Comparison of ENCODE assay signal across 1 cellular context in the genomic region with DNA sequence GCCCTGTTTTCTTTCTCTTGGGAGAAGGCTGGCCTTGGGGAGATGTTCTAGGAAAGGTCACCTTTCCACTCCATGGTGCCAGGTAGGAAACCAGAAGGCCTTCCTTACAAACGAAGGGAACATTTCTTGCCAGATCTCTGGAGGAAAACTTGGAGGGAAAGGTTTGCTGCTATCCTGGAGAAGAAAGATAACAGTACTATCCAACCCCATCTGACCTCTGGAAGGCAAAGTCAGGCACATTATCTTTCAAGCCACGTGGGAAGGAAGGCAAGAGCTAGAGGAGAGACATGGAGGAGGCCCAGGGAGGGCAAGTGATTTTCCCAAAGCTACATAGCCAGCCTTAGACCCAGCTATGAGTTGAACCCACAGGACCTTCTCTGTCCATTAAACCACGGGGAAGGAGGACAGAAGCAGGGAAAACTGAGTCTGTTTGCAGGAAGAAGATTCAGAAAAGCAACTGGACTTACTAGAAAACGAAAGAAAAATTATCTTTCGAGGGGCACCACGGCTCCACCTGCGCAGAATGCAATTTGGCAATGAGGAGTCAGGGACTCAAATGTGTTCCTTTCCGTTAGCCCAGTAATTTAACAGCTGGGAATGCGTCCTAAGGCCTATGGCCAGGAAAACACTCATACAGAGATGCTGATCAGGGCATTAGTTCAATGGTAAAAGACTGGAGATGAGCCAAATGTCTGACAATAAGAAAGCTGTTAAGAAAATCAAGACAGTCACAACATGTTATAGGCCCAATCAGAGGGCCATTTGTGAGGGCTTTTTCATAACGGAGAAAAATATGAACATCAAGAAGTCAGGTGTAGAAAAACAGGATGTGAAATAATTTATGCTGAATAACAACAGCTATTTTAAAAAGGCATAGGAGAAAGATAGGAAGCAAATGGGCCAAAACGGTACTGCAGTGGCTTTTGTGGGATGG.
TF ChIP-seq lines count a peak whose summit lies in the region.

No MANE protein-coding gene starts in this region.

TF ChIP-seq in K562, 482 proteins besides CTCF, POLR2A, EP300 and RAD21 (continued from another document and continues in another):
- peak in 1 of 3 experiments; percentile 8; a peak in 1 of 6 replicates for TF ChIP-seq ZBTB11 (CRISPR knock-in tag; IDR thresholded peaks at IDR 0.05)
- TF ChIP-seq LEF1 (IDR thresholded peaks at IDR 0.05) = peak; percentile 81
- TF ChIP-seq MLLT1 (IDR thresholded peaks at IDR 0.05) = peak in 1 of 2 experiments; percentile 28; a peak in 1 of 4 replicates
- peak; percentile 47; the same call in 1 of the 2 replicates for TF ChIP-seq TEAD2 (tag; IDR thresholded peaks at IDR 0.05)
- TF ChIP-seq GATA2 (CRISPR knock-in tag; IDR thresholded peaks at IDR 0.05) = 0 out of 2 replicates have a peak, but pooled peaks have one; percentile 55
- TF ChIP-seq ZKSCAN1 (IDR thresholded peaks at IDR 0.05; ENCODE audit: low read depth, low read length) = no peak
- peak; percentile 88 for TF ChIP-seq ZFP36 (IDR thresholded peaks at IDR 0.05; ENCODE audit: low read depth, low read length, partially characterized antibody)
- TF ChIP-seq NFXL1 (CRISPR knock-in tag; IDR thresholded peaks at IDR 0.05) = no peak
- TF ChIP-seq, protein P1, sequence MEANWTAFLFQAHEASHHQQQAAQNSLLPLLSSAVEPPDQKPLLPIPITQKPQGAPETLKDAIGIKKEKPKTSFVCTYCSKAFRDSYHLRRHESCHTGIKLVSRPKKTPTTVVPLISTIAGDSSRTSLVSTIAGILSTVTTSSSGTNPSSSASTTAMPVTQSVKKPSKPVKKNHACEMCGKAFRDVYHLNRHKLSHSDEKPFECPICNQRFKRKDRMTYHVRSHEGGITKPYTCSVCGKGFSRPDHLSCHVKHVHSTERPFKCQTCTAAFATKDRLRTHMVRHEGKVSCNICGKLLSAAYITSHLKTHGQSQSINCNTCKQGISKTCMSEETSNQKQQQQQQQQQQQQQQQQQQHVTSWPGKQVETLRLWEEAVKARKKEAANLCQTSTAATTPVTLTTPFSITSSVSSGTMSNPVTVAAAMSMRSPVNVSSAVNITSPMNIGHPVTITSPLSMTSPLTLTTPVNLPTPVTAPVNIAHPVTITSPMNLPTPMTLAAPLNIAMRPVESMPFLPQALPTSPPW (CRISPR knock-in tag; IDR thresholded peaks at IDR 0.05) = peak; percentile 28; the same call in 1 of the 2 replicates
- no peak for TF ChIP-seq PHF8 (IDR thresholded peaks at IDR 0.05; ENCODE audit: borderline replicate concordance, low read length)
- TF ChIP-seq ZNF639 (CRISPR knock-in tag; conservative IDR thresholded peaks at IDR 0.05 in 1 of 2, IDR thresholded peaks at IDR 0.05 in 1 of 2) = peak in 1 of 2 experiments; percentile 61; a peak in 1 of 4 replicates
- no peak for TF ChIP-seq CUX1 (CRISPR knock-in tag; IDR thresholded peaks at IDR 0.05)
- no peak for TF ChIP-seq ZNF311 (CRISPR knock-in tag; IDR thresholded peaks at IDR 0.05)
- TF ChIP-seq ELF4 (CRISPR knock-in tag; IDR thresholded peaks at IDR 0.05) = 0 out of 2 replicates have a peak, but pooled peaks have one; percentile 14
- TF ChIP-seq, protein P2, sequence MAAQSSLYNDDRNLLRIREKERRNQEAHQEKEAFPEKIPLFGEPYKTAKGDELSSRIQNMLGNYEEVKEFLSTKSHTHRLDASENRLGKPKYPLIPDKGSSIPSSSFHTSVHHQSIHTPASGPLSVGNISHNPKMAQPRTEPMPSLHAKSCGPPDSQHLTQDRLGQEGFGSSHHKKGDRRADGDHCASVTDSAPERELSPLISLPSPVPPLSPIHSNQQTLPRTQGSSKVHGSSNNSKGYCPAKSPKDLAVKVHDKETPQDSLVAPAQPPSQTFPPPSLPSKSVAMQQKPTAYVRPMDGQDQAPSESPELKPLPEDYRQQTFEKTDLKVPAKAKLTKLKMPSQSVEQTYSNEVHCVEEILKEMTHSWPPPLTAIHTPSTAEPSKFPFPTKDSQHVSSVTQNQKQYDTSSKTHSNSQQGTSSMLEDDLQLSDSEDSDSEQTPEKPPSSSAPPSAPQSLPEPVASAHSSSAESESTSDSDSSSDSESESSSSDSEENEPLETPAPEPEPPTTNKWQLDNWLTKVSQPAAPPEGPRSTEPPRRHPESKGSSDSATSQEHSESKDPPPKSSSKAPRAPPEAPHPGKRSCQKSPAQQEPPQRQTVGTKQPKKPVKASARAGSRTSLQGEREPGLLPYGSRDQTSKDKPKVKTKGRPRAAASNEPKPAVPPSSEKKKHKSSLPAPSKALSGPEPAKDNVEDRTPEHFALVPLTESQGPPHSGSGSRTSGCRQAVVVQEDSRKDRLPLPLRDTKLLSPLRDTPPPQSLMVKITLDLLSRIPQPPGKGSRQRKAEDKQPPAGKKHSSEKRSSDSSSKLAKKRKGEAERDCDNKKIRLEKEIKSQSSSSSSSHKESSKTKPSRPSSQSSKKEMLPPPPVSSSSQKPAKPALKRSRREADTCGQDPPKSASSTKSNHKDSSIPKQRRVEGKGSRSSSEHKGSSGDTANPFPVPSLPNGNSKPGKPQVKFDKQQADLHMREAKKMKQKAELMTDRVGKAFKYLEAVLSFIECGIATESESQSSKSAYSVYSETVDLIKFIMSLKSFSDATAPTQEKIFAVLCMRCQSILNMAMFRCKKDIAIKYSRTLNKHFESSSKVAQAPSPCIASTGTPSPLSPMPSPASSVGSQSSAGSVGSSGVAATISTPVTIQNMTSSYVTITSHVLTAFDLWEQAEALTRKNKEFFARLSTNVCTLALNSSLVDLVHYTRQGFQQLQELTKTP (IDR thresholded peaks at IDR 0.05; ENCODE audit: low read depth in 1 of 2, partially characterized antibody in 2 of 2) = peak; percentile 27 to 69
- 0 out of 2 replicates have a peak, but pooled peaks have one; percentile 68 for TF ChIP-seq ZBTB9 (CRISPR knock-in tag; IDR thresholded peaks at IDR 0.05)
- TF ChIP-seq, protein P3, sequence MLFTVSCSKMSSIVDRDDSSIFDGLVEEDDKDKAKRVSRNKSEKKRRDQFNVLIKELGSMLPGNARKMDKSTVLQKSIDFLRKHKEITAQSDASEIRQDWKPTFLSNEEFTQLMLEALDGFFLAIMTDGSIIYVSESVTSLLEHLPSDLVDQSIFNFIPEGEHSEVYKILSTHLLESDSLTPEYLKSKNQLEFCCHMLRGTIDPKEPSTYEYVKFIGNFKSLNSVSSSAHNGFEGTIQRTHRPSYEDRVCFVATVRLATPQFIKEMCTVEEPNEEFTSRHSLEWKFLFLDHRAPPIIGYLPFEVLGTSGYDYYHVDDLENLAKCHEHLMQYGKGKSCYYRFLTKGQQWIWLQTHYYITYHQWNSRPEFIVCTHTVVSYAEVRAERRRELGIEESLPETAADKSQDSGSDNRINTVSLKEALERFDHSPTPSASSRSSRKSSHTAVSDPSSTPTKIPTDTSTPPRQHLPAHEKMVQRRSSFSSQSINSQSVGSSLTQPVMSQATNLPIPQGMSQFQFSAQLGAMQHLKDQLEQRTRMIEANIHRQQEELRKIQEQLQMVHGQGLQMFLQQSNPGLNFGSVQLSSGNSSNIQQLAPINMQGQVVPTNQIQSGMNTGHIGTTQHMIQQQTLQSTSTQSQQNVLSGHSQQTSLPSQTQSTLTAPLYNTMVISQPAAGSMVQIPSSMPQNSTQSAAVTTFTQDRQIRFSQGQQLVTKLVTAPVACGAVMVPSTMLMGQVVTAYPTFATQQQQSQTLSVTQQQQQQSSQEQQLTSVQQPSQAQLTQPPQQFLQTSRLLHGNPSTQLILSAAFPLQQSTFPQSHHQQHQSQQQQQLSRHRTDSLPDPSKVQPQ (CRISPR knock-in tag; IDR thresholded peaks at IDR 0.05; ENCODE audit: borderline replicate concordance) = no peak
- TF ChIP-seq, protein P4, sequence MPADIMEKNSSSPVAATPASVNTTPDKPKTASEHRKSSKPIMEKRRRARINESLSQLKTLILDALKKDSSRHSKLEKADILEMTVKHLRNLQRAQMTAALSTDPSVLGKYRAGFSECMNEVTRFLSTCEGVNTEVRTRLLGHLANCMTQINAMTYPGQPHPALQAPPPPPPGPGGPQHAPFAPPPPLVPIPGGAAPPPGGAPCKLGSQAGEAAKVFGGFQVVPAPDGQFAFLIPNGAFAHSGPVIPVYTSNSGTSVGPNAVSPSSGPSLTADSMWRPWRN (IDR thresholded peaks at IDR 0.05; ENCODE audit: low read depth) = peak; percentile 91
- peak; percentile 65; the same call in 1 of the 2 replicates for TF ChIP-seq PTTG1 (tag; IDR thresholded peaks at IDR 0.05; ENCODE audit: low read depth)
- TF ChIP-seq MCM5 (IDR thresholded peaks at IDR 0.05; ENCODE audit: low read depth) = no peak
- no peak for TF ChIP-seq JUNB (CRISPR knock-in tag; conservative IDR thresholded peaks at IDR 0.05)
- peak; percentile 63 for TF ChIP-seq FOSL1 (tag; conservative IDR thresholded peaks at IDR 0.05)
- peak; percentile 57 for TF ChIP-seq CREM (IDR thresholded peaks at IDR 0.05; ENCODE audit: low read depth)
- TF ChIP-seq L3MBTL2 (IDR thresholded peaks at IDR 0.05) = peak; percentile 95
- TF ChIP-seq MEF2D (tag; conservative IDR thresholded peaks at IDR 0.05; ENCODE audit: low read depth) = peak; percentile 63; the same call in 1 of the 2 replicates
